Comparison of ENCODE assay signal across 9 cellular contexts in genomic region chr9:136011703-136012496, GRCh38. TPM values are rescaled to one million over a fixed set of nuclear protein-coding genes. Genes with fewer than 3 reads are reported as not detected.
DNase-seq lines count a peak whose midpoint lies in the region; ATAC-seq and TF ChIP-seq lines count a peak whose summit lies in the region.
"Had no signal": no experiment of that assay in that cellular context is flagged by ENCODE, and none has a peak within 500 bp of the region (broad histone marks: within the 10 kb centered on the region; RNA-seq: fewer than 3 reads in every experiment).

No MANE protein-coding gene starts in this region.

- peaks cover 17% of the 10 kb centered on the region; the same call in 1 of the 2 replicates for H3K79me2 ChIP-seq in GM23248 (ENCODE audit: insufficient read depth)

- peak overlapping the region in 1 of 5 experiments; percentile 27 for H3K4me3 Mint-ChIP-seq in brain
- H3K4me3 Mint-ChIP-seq: activated naive CD8-positive, alpha-beta T cell treated with anti-CD3 and anti-CD28 coated beads, Interleukin-2, amount 50 U/mL, for 24 hours had no signal

- H3K36me3 Mint-ChIP-seq in brain, result no peaks in the 10 kb centered on the region

- H3K9ac ChIP-seq in GM23248, result no peak overlapping the region

- no peaks in the 10 kb centered on the region for H4K20me1 ChIP-seq in GM23248 (ENCODE audit: insufficient read depth)

- H3F3A ChIP-seq in GM23248 (ENCODE audit: insufficient read depth), result no peaks in the 10 kb centered on the region

- no peaks in the 10 kb centered on the region for H3K27me3 Mint-ChIP-seq in brain
- H3K27me3 Mint-ChIP-seq: activated naive CD8-positive, alpha-beta T cell treated with anti-CD3 and anti-CD28 coated beads, Interleukin-2, amount 50 U/mL, for 24 hours had no signal

- H2AFZ ChIP-seq in GM23248, result no peak overlapping the region

- no peak overlapping the region for H3K4me3 ChIP-seq in GM23248

- TF ChIP-seq CTCF in brain (conservative IDR thresholded peaks at IDR 0.05), result no peak

- H3K9me3 ChIP-seq in GM23248 (ENCODE audit: low read depth), result no peaks in the 10 kb centered on the region

- H3K4me1 ChIP-seq in GM23248 (ENCODE audit: insufficient read depth), result peaks cover 6% of the 10 kb centered on the region

- no peaks in the 10 kb centered on the region for H3K9me3 Mint-ChIP-seq in brain
- H3K9me3 Mint-ChIP-seq: activated naive CD8-positive, alpha-beta T cell treated with anti-CD3 and anti-CD28 coated beads, Interleukin-2, amount 50 U/mL, for 24 hours had no signal

- H3K27ac Mint-ChIP-seq in brain, result peak overlapping the region in 3 of 5 experiments; percentile 61 to 89 (median 87)
- H3K27ac Mint-ChIP-seq: activated naive CD8-positive, alpha-beta T cell treated with anti-CD3 and anti-CD28 coated beads, Interleukin-2, amount 50 U/mL, for 24 hours had no signal

- H3K9me2 ChIP-seq in GM23248 (ENCODE audit: insufficient read depth), result no peaks in the 10 kb centered on the region

- DNase-seq in GM23248, result peak; percentile 37
- peak; percentile 91 for DNase-seq in iris pigment epithelial cell (ENCODE audit: low read depth)
- DNase-seq in sciatic nerve (ENCODE audit: low spot score), result peak; percentile 94
- DNase-seq in foreskin melanocyte, result no peak
- no peak for DNase-seq in NCI-H2081 (lab: John Stamatoyannopoulos, UW)
- DNase-seq in hepatic stellate cell (ENCODE audit: low spot score), result no peak
- DNase-seq: activated naive CD8-positive, alpha-beta T cell treated with anti-CD3 and anti-CD28 coated beads, Interleukin-2, amount 50 U/mL, for 24 hours had no signal

- no peak overlapping the region for H3K27ac ChIP-seq in GM23248

- intact Hi-C loops in sciatic nerve (cut with DNase I), result no loop called here

- H3K27me3 ChIP-seq in GM23248 (replicated peaks; ENCODE audit: insufficient read depth), result no peaks in the 10 kb centered on the region

- H3K4me1 Mint-ChIP-seq in brain, result peaks cover 56% of the 10 kb centered on the region
- H3K4me1 Mint-ChIP-seq: activated naive CD8-positive, alpha-beta T cell treated with anti-CD3 and anti-CD28 coated beads, Interleukin-2, amount 50 U/mL, for 24 hours had no signal

- H3K36me3 ChIP-seq in GM23248 (ENCODE audit: low read depth), result no peaks in the 10 kb centered on the region

- in situ Hi-C loops in GM23248 (cut with MboI), result no loop called here

- H3K4me2 ChIP-seq in GM23248 (ENCODE audit: unreplicated experiment), result no peak overlapping the region

- ATAC-seq in sciatic nerve, result peak; percentile 91
- no peak for ATAC-seq in HG02852 (IDR thresholded peaks at IDR 0.05; ENCODE audit: unreplicated experiment)
- ATAC-seq: activated naive CD8-positive, alpha-beta T cell treated with anti-CD3 and anti-CD28 coated beads, Interleukin-2, amount 50 U/mL, for 24 hours had no signal

- WGBS in GM23248 (ENCODE audit: low coverage in 1 of 2, low lambda C conversion rate in 2 of 2, missing lambda C conversion rate in 2 of 2), 2 experiments, result 86 to 90% methylated on average over 53 to 59 of the region's 59 CpGs

RNA-seq across cellular contexts. Expression of gene UBAC1, which starts 50.7 kb away (rescaled TPM):
- 45.9 and 54.3 TPM in 2 replicates for total RNA-seq in GM23248 (2014; rRNA removed; shearing (Covaris generic))
- polyA plus RNA-seq in GM23248 (2016; fragmentation: Nextera tagmentation; extraction: Ambion mirVana) (29.3 and 29.4 TPM in 2 replicates), brain (ENCODE audit: insufficient read depth, low read depth, low replicate concordance) (80.4 TPM)
- total RNA-seq in sciatic nerve, result 35.2 TPM

Comparison
In these comparisons a context has a peak if more than half of its experiments do, and no peak if none do; other contexts are left out.
1. DNase-seq: peak in GM23248 (single experiment), iris pigment epithelial cell (single experiment) and sciatic nerve (single experiment); none in foreskin melanocyte (single experiment), NCI-H2081 (0 of 2) and hepatic stellate cell (single experiment).